8 cellular contexts compared by ENCODE assay signal in genomic region chr1:248618878-248619277, GRCh38. TPM values are rescaled to one million over a fixed set of nuclear protein-coding genes. Genes with fewer than 3 reads are reported as not detected.
DNase-seq lines count a peak whose midpoint lies in the region; ATAC-seq and TF ChIP-seq lines count a peak whose summit lies in the region.
"Had no signal": no experiment of that assay in that cellular context is flagged by ENCODE, and none has a peak within 500 bp of the region (broad histone marks: within the 10 kb centered on the region; RNA-seq: fewer than 3 reads in every experiment).

No MANE protein-coding gene starts in this region.

- POLR2A ChIA-PET in activated CD4-positive, alpha-beta T cell treated with anti-CD3 and anti-CD28 coated beads, Interleukin-2, amount 10 ng/mL, durations not matched to agents 7 days and 5 days (lab: Charles Lee): no interaction called here

- ATAC-seq in psoas muscle: no peak

- no peaks in the 10 kb centered on the region for H3K36me3 Mint-ChIP-seq in activated CD4-positive, alpha-beta T cell treated with anti-CD3 and anti-CD28 coated beads, Interleukin-2, amount 10 ng/mL, durations not matched to agents 7 days and 5 days (ENCODE audit: low read depth)

- no peak overlapping the region for H3K4me3 Mint-ChIP-seq in activated CD4-positive, alpha-beta T cell treated with anti-CD3 and anti-CD28 coated beads, Interleukin-2, amount 10 ng/mL, durations not matched to agents 7 days and 5 days
- H3K4me3 Mint-ChIP-seq: T-helper 1 cell treated with Interleukin-12 subunit alpha and Interleukin-12 subunit beta and Interleukin-4 antibody, amounts not matched to agents 30 μg/mL and 1 μg/mL, for 36 hours had no signal

- no peak overlapping the region for H3K4me3 ChIP-seq in GM12864 (ENCODE audit: low read depth, low read length)
- no peak overlapping the region for H3K4me3 ChIP-seq in NB4 (ENCODE audit: low read depth, low read length)
- no peak overlapping the region for H3K4me3 ChIP-seq in fibroblast of lung (replicated peaks in 1 of 4; ENCODE audit: control extremely low read depth in 1 of 4, insufficient read depth in 1 of 4, low read depth in 3 of 4, low read length in 4 of 4)
- H3K4me3 ChIP-seq in psoas muscle: no peak overlapping the region

- H3K4me1 Mint-ChIP-seq in activated CD4-positive, alpha-beta T cell treated with anti-CD3 and anti-CD28 coated beads, Interleukin-2, amount 10 ng/mL, durations not matched to agents 7 days and 5 days: peaks cover under 1% of the 10 kb centered on the region

- H3K27ac ChIP-seq in fibroblast of lung (ENCODE audit: insufficient read depth, low read length) (no peak overlapping the region), psoas muscle (no peak overlapping the region)

- H3K27ac Mint-ChIP-seq in activated CD4-positive, alpha-beta T cell treated with anti-CD3 and anti-CD28 coated beads, Interleukin-2, amount 10 ng/mL, durations not matched to agents 7 days and 5 days: no peak overlapping the region
- H3K27ac Mint-ChIP-seq: T-helper 1 cell treated with Interleukin-12 subunit alpha and Interleukin-12 subunit beta and Interleukin-4 antibody, amounts not matched to agents 30 μg/mL and 1 μg/mL, for 36 hours had no signal

- H2AFZ ChIP-seq in fibroblast of lung (ENCODE audit: low read length): no peak overlapping the region

- H3K27me3 ChIP-seq in fibroblast of lung (ENCODE audit: control insufficient read depth, insufficient read depth, low read length) (no peaks in the 10 kb centered on the region), psoas muscle (ENCODE audit: insufficient read depth in 3 of 3, low read length in 2 of 3) (no peaks in the 10 kb centered on the region)

- no peaks in the 10 kb centered on the region for H3K36me3 ChIP-seq in fibroblast of lung (ENCODE audit: control insufficient read depth, insufficient read depth, low read length)
- no peaks in the 10 kb centered on the region for H3K36me3 ChIP-seq in psoas muscle (ENCODE audit: insufficient read depth in 1 of 2, low read depth in 1 of 2)

- H3K27me3 Mint-ChIP-seq in activated CD4-positive, alpha-beta T cell treated with anti-CD3 and anti-CD28 coated beads, Interleukin-2, amount 10 ng/mL, durations not matched to agents 7 days and 5 days: peaks cover 2% of the 10 kb centered on the region

- no peak overlapping the region for H3K4me2 ChIP-seq in fibroblast of lung (ENCODE audit: extremely low read depth, insufficient read depth, low read length)

- H3K9me3 ChIP-seq in fibroblast of lung (ENCODE audit: control insufficient read depth, insufficient read depth, low read depth, low read length): no peaks in the 10 kb centered on the region
- H3K9me3 ChIP-seq in psoas muscle: no peaks in the 10 kb centered on the region

- no peaks in the 10 kb centered on the region for H3K79me2 ChIP-seq in fibroblast of lung (ENCODE audit: control insufficient read depth, insufficient read depth, low read length)

- TF ChIP-seq POLR2A in NB4 (IDR thresholded peaks at IDR 0.05; ENCODE audit: extremely low read depth, insufficient read length): no peak

- H4K20me1 ChIP-seq in fibroblast of lung (ENCODE audit: control insufficient read depth, extremely low read depth, insufficient read depth, low read length): no peaks in the 10 kb centered on the region

- TF ChIP-seq CTCF in GM12864 (IDR thresholded peaks at IDR 0.05; ENCODE audit: low read depth, low read length, missing control alignments) (peak; percentile 75), NB4 (IDR thresholded peaks at IDR 0.05; ENCODE audit: low read depth, low read length) (peak; percentile 82), fibroblast of lung (conservative IDR thresholded peaks at IDR 0.05 in 1 of 2, IDR thresholded peaks at IDR 0.05 in 1 of 2; ENCODE audit: low read depth in 1 of 2, low read length in 2 of 2) (peak; percentile 15 to 61), psoas muscle (IDR thresholded peaks at IDR 0.05) (peak; percentile 52)

- no peaks in the 10 kb centered on the region for H3K4me1 ChIP-seq in fibroblast of lung (ENCODE audit: control insufficient read depth, extremely low read depth, insufficient read depth, low read length)
- no peaks in the 10 kb centered on the region for H3K4me1 ChIP-seq in psoas muscle

- intact Hi-C loops in psoas muscle (cut with DNase I): no loop called here

- CTCF ChIA-PET in activated CD4-positive, alpha-beta T cell treated with anti-CD3 and anti-CD28 coated beads, Interleukin-2, amount 10 ng/mL, durations not matched to agents 7 days and 5 days (lab: Charles Lee): no interaction called here

- no peak overlapping the region for H3K9ac ChIP-seq in fibroblast of lung (ENCODE audit: insufficient read depth, low read length)

- WGBS in psoas muscle, 3 donors: 2 to 5% (median 4%) methylated on average over 3 of the region's 3 CpGs

- no peak for DNase-seq in GM12864 (ENCODE audit: low read depth)
- DNase-seq in NB4 (ENCODE audit: low read depth): peak; percentile 79
- DNase-seq in activated CD4-positive, alpha-beta T cell treated with anti-CD3 and anti-CD28 coated beads, Interleukin-2, amount 10 ng/mL, durations not matched to agents 7 days and 5 days: peak; percentile 62
- DNase-seq in fibroblast of lung (ENCODE audit: low read depth in 2 of 2): peak in 1 of 2 donors; percentile 0
- DNase-seq in psoas muscle: peak; percentile 15 to 57
- no peak for DNase-seq in NCI-H510A treated with DMSO at 0.1 percent for 48 hours (lab: John Stamatoyannopoulos, UW)
- no peak for DNase-seq in cerebellar nuclear complex (lab: John Stamatoyannopoulos, UW)

- H3K9me3 Mint-ChIP-seq in activated CD4-positive, alpha-beta T cell treated with anti-CD3 and anti-CD28 coated beads, Interleukin-2, amount 10 ng/mL, durations not matched to agents 7 days and 5 days: no peaks in the 10 kb centered on the region
- H3K9me3 Mint-ChIP-seq: T-helper 1 cell treated with Interleukin-12 subunit alpha and Interleukin-12 subunit beta and Interleukin-4 antibody, amounts not matched to agents 30 μg/mL and 1 μg/mL, for 36 hours had no signal

RNA-seq across cellular contexts. Expression of gene OR2T11, which starts 16.0 kb away (rescaled TPM):
- total RNA-seq in activated CD4-positive, alpha-beta T cell treated with anti-CD3 and anti-CD28 coated beads, Interleukin-2, amount 10 ng/mL, durations not matched to agents 7 days and 5 days: not detected
- total RNA-seq in fibroblast of lung (not detected in 2 replicates), psoas muscle (not detected)
- polyA plus RNA-seq in fibroblast of lung (not detected in 2 replicates), psoas muscle (not detected)
- polyA plus RNA-seq in fibroblast of lung (2012): not detected in 2 replicates
- polyA minus RNA-seq in fibroblast of lung (ENCODE audit: low replicate concordance): not detected in 2 replicates

RNA-seq across cellular contexts. Expression of gene OR2T10, which starts 21.4 kb away (rescaled TPM):
- not detected for total RNA-seq in activated CD4-positive, alpha-beta T cell treated with anti-CD3 and anti-CD28 coated beads, Interleukin-2, amount 10 ng/mL, durations not matched to agents 7 days and 5 days
- total RNA-seq in fibroblast of lung (not detected in 2 replicates), psoas muscle (not detected)
- polyA plus RNA-seq in fibroblast of lung (not detected in 2 replicates), psoas muscle (not detected)
- not detected in 2 replicates for polyA plus RNA-seq in fibroblast of lung (2012)
- polyA minus RNA-seq in fibroblast of lung (ENCODE audit: low replicate concordance): not detected in 2 replicates

RNA-seq across cellular contexts. Expression of gene OR2T35, which starts 26.2 kb away (rescaled TPM):
- not detected for total RNA-seq in activated CD4-positive, alpha-beta T cell treated with anti-CD3 and anti-CD28 coated beads, Interleukin-2, amount 10 ng/mL, durations not matched to agents 7 days and 5 days
- not detected in 2 replicates for total RNA-seq in fibroblast of lung
- 0.03 TPM in 1 of 2 replicates, not detected in the other for polyA plus RNA-seq in fibroblast of lung
- not detected in 2 replicates for polyA plus RNA-seq in fibroblast of lung (2012)
- not detected in 2 replicates for polyA minus RNA-seq in fibroblast of lung (ENCODE audit: low replicate concordance)
- not detected for total RNA-seq in psoas muscle
- polyA plus RNA-seq in psoas muscle: not detected

RNA-seq across cellular contexts. Expression of gene OR2T27, which starts 36.5 kb away (rescaled TPM):
- total RNA-seq in activated CD4-positive, alpha-beta T cell treated with anti-CD3 and anti-CD28 coated beads, Interleukin-2, amount 10 ng/mL, durations not matched to agents 7 days and 5 days: not detected
- total RNA-seq in fibroblast of lung: not detected in 2 replicates
- polyA plus RNA-seq in fibroblast of lung: not detected in 2 replicates
- polyA plus RNA-seq in fibroblast of lung (2012): not detected in 2 replicates
- polyA minus RNA-seq in fibroblast of lung (ENCODE audit: low replicate concordance): not detected in 2 replicates
- not detected for total RNA-seq in psoas muscle
- not detected for polyA plus RNA-seq in psoas muscle

RNA-seq across cellular contexts. Expression of gene OR2T34, which starts 44.3 kb away (rescaled TPM):
- total RNA-seq in activated CD4-positive, alpha-beta T cell treated with anti-CD3 and anti-CD28 coated beads, Interleukin-2, amount 10 ng/mL, durations not matched to agents 7 days and 5 days: not detected
- total RNA-seq in fibroblast of lung (not detected in 2 replicates), psoas muscle (not detected)
- polyA plus RNA-seq in fibroblast of lung (not detected in 2 replicates), psoas muscle (not detected)
- not detected in 2 replicates for polyA plus RNA-seq in fibroblast of lung (2012)
- polyA minus RNA-seq in fibroblast of lung (ENCODE audit: low replicate concordance): not detected in 2 replicates

Comparison
In these comparisons a context has a peak if more than half of its experiments do, and no peak if none do; other contexts are left out.
1. DNase-seq: peak in NB4 (single experiment), activated CD4-positive, alpha-beta T cell treated with anti-CD3 and anti-CD28 coated beads, Interleukin-2, amount 10 ng/mL, durations not matched to agents 7 days and 5 days (single experiment) and psoas muscle (2 of 2); none in GM12864 (single experiment), NCI-H510A treated with DMSO at 0.1 percent for 48 hours (single experiment) and cerebellar nuclear complex (0 of 2).
2. Peak in every context shown above with its lines, with median percentiles within 50 percentile points of each other: CTCF ChIP-seq.